Comparison of ENCODE assay signal across 8 cellular contexts in the genomic region with DNA sequence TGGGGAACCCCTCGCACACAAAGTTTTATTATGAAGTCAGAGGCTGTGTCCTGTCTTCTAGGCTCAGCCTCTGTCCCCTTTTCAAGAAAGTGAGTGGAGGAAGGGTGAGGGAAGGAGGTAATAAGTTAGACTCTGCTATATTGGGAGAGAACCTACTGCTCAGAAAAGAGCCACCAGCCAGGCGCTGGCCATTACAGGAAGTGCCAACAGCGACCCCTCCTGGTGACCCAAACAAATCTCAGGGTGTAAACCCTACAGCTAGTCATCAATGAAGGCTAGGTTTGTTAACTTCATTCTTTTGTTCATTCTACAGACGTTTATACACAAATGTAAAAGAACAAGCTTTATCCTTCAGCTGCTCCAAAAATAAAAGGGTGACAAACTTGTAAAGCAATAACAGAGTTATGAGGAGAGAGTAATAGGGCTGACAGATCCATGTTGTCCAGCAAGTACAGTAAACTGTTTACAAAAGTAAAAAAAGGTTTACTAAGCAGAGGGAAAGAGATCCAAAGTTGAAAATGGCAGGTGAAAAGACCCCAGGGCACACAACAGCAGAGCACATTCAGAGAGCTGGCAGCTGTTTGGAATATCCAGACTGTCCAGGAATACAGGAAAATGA.
A peak's percentile ranks its signal among the peaks of the same experiment; 100 is the strongest.
DNase-seq lines count a peak whose midpoint lies in the region; ATAC-seq and TF ChIP-seq lines count a peak whose summit lies in the region.

No MANE protein-coding gene starts in this region.

- peaks cover 0 to 22% of the 10 kb centered on the region in 2 experiments; a peak in 2 of 4 replicates for H3K4me1 ChIP-seq in SK-N-SH (ENCODE audit: control insufficient read depth in 1 of 2, insufficient read depth in 2 of 2, low read depth in 1 of 2, low read length in 1 of 2)

- no peaks in the 10 kb centered on the region for H3K79me2 ChIP-seq in SK-N-SH (ENCODE audit: insufficient read depth)

- H3K9me2 ChIP-seq in SK-N-SH, result no peaks in the 10 kb centered on the region

- 24% methylated on average over 4 of the region's 4 CpGs for WGBS in SK-N-SH (ENCODE audit: low lambda C conversion rate)

- peak; percentile 59 for DNase-seq in activated CD4-positive, alpha-beta T cell treated with anti-CD3 and anti-CD28 coated beads for 48 hours
- no peak for DNase-seq in activated CD4-positive, alpha-beta T cell treated with anti-CD3 and anti-CD28 coated beads for 1 hour
- peak; percentile 59 for DNase-seq in HK-2 (ENCODE audit: unreplicated experiment)
- peak; percentile 47 for DNase-seq in SK-N-SH
- DNase-seq in fibroblast of the aortic adventitia (ENCODE audit: low read depth), result peak; percentile 13
- peak in 3 of 4 experiments; percentile 4 to 12 (median 6) for DNase-seq in stimulated activated CD4-positive, alpha-beta T cell treated with anti-CD3 and anti-CD28 coated beads, Interleukin-1b, Interleukin-23, amount 100 ng/mL, for 24 hours (ENCODE audit: low read depth in 4 of 4, low spot score in 1 of 4)

- H3K9me3 ChIP-seq in SK-N-SH, result no peaks in the 10 kb centered on the region

- CTCF ChIA-PET in SK-N-SH (lab: Yijun Ruan, JAX), result interaction anchor here (0.7 to 3.3 kb wide), 30 partner anchors 9 to 817 kb away, joined by 3 to 37 read pairs (median 5); no protein-coding TSS in a partner anchor

- no peaks in the 10 kb centered on the region for H3F3A ChIP-seq in SK-N-SH (replicated peaks; ENCODE audit: insufficient read depth)

- H2AFZ ChIP-seq in SK-N-SH (ENCODE audit: low read depth), result no peak overlapping the region

- POLR2A ChIA-PET in SK-N-SH (lab: Yijun Ruan, JAX), result no interaction called here

- H3K4me2 ChIP-seq in SK-N-SH, result no peak overlapping the region

- peak; percentile 66 for TF ChIP-seq RAD21 in SK-N-SH (IDR thresholded peaks at IDR 0.05; ENCODE audit: low read length)

- no peaks in the 10 kb centered on the region for H3K36me3 ChIP-seq in SK-N-SH (replicated peaks in 1 of 2; ENCODE audit: control insufficient read depth in 1 of 2, insufficient read depth in 2 of 2, low read length in 1 of 2)

- H3K4me3 ChIP-seq in SK-N-SH (ENCODE audit: low read depth in 2 of 2, low read length in 1 of 2) (peak overlapping the region in 1 of 2 experiments; percentile 36; a peak in 1 of 4 replicates), fibroblast of the aortic adventitia (ENCODE audit: low read depth, low read length) (no peak overlapping the region)

- H3K27me3 ChIP-seq in SK-N-SH (ENCODE audit: insufficient read depth), result no peaks in the 10 kb centered on the region; the same call in 1 of the 2 replicates

- no peaks in the 10 kb centered on the region for H4K20me1 ChIP-seq in SK-N-SH (ENCODE audit: insufficient read depth)

- TF ChIP-seq CTCF in SK-N-SH (IDR thresholded peaks at IDR 0.05) (peak; percentile 66), fibroblast of the aortic adventitia (IDR thresholded peaks at IDR 0.05; ENCODE audit: insufficient read depth, low read length) (peak; percentile 43)

- H3K9ac ChIP-seq in SK-N-SH, result no peak overlapping the region

- ATAC-seq in HG03045 (IDR thresholded peaks at IDR 0.05; ENCODE audit: unreplicated experiment) (no peak), HG03025 (IDR thresholded peaks at IDR 0.05; ENCODE audit: low FRiP score, unreplicated experiment) (no peak)

- TF ChIP-seq EP300 in SK-N-SH (IDR thresholded peaks at IDR 0.05; ENCODE audit: borderline replicate concordance in 1 of 2, low read depth in 1 of 2, low read length in 1 of 2), result no peak

- H3K27ac ChIP-seq in SK-N-SH (ENCODE audit: low read depth in 2 of 2, low read length in 1 of 2), result no peak overlapping the region

TF ChIP-seq in SK-N-SH, 30 proteins besides CTCF, POLR2A, EP300 and RAD21:
- peak; percentile 46; the same call in 1 of the 2 replicates for TF ChIP-seq SMC3 (IDR thresholded peaks at IDR 0.05; ENCODE audit: low read depth, low read length)
- no peak for TF ChIP-seq TAF1 (IDR thresholded peaks at IDR 0.05; ENCODE audit: borderline replicate concordance, low read depth, low read length)
